In the genomic region with DNA sequence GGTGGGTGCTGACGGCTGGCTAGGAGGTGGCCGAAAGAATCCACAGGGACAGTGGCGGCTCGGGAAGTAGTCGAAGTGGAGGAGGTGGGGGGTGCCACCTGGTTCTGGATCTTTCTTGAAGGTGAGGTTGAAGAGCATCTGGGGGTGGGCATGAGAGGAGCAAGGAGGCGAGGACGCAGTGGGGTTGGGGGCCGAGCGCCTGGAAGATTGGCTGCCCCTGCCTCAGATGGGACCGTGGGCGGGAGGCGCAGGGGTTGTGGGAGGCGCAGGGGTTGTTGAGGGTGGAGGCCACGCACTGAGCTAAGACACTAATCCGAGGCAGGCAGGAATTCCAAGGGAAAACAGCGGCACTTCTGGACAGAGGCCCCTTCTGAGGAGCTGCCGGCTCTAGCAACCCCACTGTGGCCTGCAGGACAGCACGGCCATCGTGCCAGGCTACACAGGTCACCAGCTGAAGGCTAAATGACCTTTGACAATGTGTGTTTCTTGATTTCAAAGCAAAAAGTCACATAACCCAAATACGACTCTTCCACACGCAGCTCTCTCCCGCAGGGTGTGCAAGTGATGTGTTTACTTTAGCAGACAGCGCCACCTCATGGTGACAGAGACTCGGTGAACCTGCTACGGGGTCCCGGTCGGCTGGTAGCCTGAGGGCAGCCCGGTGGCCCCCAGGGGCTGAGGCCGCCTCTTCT, we compare ENCODE assay signal across 8 cellular contexts. TPM values are rescaled to one million over a fixed set of nuclear protein-coding genes. Genes with fewer than 3 reads are reported as not detected.
A peak's percentile ranks its signal among the peaks of the same experiment; 100 is the strongest.
DNase-seq lines count a peak whose midpoint lies in the region; ATAC-seq and TF ChIP-seq lines count a peak whose summit lies in the region.

No MANE protein-coding gene starts in this region.

- peak; percentile 94 for ATAC-seq in activated T-helper 17 cell treated with anti-CD3 and anti-CD28 coated beads, Interleukin-2, amount 50 U/mL, for 72 hours (replicated peaks)
- ATAC-seq in omental fat pad (ENCODE audit: low FRiP score), result peak; percentile 66
- ATAC-seq in HG03095 (IDR thresholded peaks at IDR 0.05; ENCODE audit: unreplicated experiment), result no peak

- H3K79me2 ChIP-seq in Karpas-422 (ENCODE audit: low read length), result no peaks in the 10 kb centered on the region

- no peak overlapping the region for H2AFZ ChIP-seq in Karpas-422 (ENCODE audit: low read length)

- no peak overlapping the region for H3K9ac ChIP-seq in Karpas-422 (ENCODE audit: low read length)

- TF ChIP-seq POLR2A in suprapubic skin (IDR thresholded peaks at IDR 0.05), result no peak

- DNase-seq in COLO668 (lab: John Stamatoyannopoulos, UW; ENCODE audit: unreplicated experiment) (peak; percentile 87), Karpas-422 (peak; percentile 93), RPMI7951 (ENCODE audit: low read depth) (peak; percentile 68), foreskin melanocyte (peak; percentile 65), omental fat pad (ENCODE audit: low spot score) (peak; percentile 69), suprapubic skin (ENCODE audit: low spot score in 2 of 2) (peak; percentile 82 to 88)

- peaks cover 7% of the 10 kb centered on the region for H3K36me3 Mint-ChIP-seq in activated T-helper 17 cell treated with anti-CD3 and anti-CD28 coated beads, Interleukin-2, amount 50 U/mL, for 72 hours (ENCODE audit: low read depth)

- H3K4me1 ChIP-seq in Karpas-422 (ENCODE audit: low read length) (no peaks in the 10 kb centered on the region), suprapubic skin (peaks cover 2% of the 10 kb centered on the region)

- H3K9me3 Mint-ChIP-seq in activated T-helper 17 cell treated with anti-CD3 and anti-CD28 coated beads, Interleukin-2, amount 50 U/mL, for 72 hours, result no peaks in the 10 kb centered on the region

- no peaks in the 10 kb centered on the region for H4K20me1 ChIP-seq in Karpas-422 (ENCODE audit: insufficient read depth, low read depth, low read length)

- H3K27me3 ChIP-seq in Karpas-422 (ENCODE audit: low read length), result no peaks in the 10 kb centered on the region
- H3K27me3 ChIP-seq in suprapubic skin, result no peaks in the 10 kb centered on the region

- no peaks in the 10 kb centered on the region for H3K9me2 ChIP-seq in Karpas-422 (replicated peaks; ENCODE audit: insufficient read depth, low read length)

- peaks cover 5% of the 10 kb centered on the region for H3K4me1 Mint-ChIP-seq in activated T-helper 17 cell treated with anti-CD3 and anti-CD28 coated beads, Interleukin-2, amount 50 U/mL, for 72 hours

- H3K9me3 ChIP-seq in Karpas-422 (ENCODE audit: low read length) (no peaks in the 10 kb centered on the region), suprapubic skin (no peaks in the 10 kb centered on the region)

- H3K4me3 Mint-ChIP-seq in activated T-helper 17 cell treated with anti-CD3 and anti-CD28 coated beads, Interleukin-2, amount 50 U/mL, for 72 hours, result no peak overlapping the region

- H3K27ac ChIP-seq in Karpas-422 (ENCODE audit: low read length) (no peak overlapping the region), suprapubic skin (peak overlapping the region; percentile 7)

- no peaks in the 10 kb centered on the region for H3K36me3 ChIP-seq in Karpas-422 (ENCODE audit: insufficient read depth, low read length)
- peaks cover 14% of the 10 kb centered on the region for H3K36me3 ChIP-seq in suprapubic skin

- H3K4me3 ChIP-seq in Karpas-422 (ENCODE audit: low read length), result no peak overlapping the region
- no peak overlapping the region for H3K4me3 ChIP-seq in suprapubic skin

- H3K27ac Mint-ChIP-seq in activated T-helper 17 cell treated with anti-CD3 and anti-CD28 coated beads, Interleukin-2, amount 50 U/mL, for 72 hours, result no peak overlapping the region

- TF ChIP-seq CTCF in omental fat pad (IDR thresholded peaks at IDR 0.05) (no peak), suprapubic skin (IDR thresholded peaks at IDR 0.05) (peak; percentile 37 to 65)

- 74% methylated on average over 20 of the region's 29 CpGs for WGBS in suprapubic skin

- no peak for TF ChIP-seq EP300 in suprapubic skin (IDR thresholded peaks at IDR 0.05)

- no peak overlapping the region for H3K4me2 ChIP-seq in Karpas-422 (ENCODE audit: low read depth, low read length, poor library complexity, severe bottlenecking)

- no peaks in the 10 kb centered on the region for H3K27me3 Mint-ChIP-seq in activated T-helper 17 cell treated with anti-CD3 and anti-CD28 coated beads, Interleukin-2, amount 50 U/mL, for 72 hours

RNA-seq across cellular contexts. Expression of gene RANBP3, which starts 44.1 kb away (rescaled TPM):
- 34.0 and 44.8 TPM in 2 replicates for total RNA-seq in Karpas-422 (2014; rRNA removed; shearing (Covaris generic); ENCODE audit: low replicate concordance)
- total RNA-seq in RPMI7951 (2014; rRNA removed; shearing (Covaris generic)), result 54.9 and 62.6 TPM in 2 replicates
- 100 to 1,000 TPM in 1 of 2 donors, 10 to 100 TPM in 1; 81.4 to 112 TPM for total RNA-seq in activated T-helper 17 cell treated with anti-CD3 and anti-CD28 coated beads, Interleukin-2, amount 50 U/mL, for 72 hours
- 10 to 100 TPM; 43.8 to 60.1 (median 45.9) TPM for total RNA-seq in omental fat pad
- 10 to 100 TPM; 55.6 to 85.0 (median 78.0) TPM for total RNA-seq in suprapubic skin

Comparison
In these comparisons a context has a peak if more than half of its experiments do, and no peak if none do; other contexts are left out.
1. CTCF ChIP-seq: peak in suprapubic skin (2 of 2); none in omental fat pad (0 of 3).
2. Peak in every context shown above with its lines, with median percentiles within 50 percentile points of each other: DNase-seq.